1 cellular context compared by ENCODE assay signal in the genomic region with DNA sequence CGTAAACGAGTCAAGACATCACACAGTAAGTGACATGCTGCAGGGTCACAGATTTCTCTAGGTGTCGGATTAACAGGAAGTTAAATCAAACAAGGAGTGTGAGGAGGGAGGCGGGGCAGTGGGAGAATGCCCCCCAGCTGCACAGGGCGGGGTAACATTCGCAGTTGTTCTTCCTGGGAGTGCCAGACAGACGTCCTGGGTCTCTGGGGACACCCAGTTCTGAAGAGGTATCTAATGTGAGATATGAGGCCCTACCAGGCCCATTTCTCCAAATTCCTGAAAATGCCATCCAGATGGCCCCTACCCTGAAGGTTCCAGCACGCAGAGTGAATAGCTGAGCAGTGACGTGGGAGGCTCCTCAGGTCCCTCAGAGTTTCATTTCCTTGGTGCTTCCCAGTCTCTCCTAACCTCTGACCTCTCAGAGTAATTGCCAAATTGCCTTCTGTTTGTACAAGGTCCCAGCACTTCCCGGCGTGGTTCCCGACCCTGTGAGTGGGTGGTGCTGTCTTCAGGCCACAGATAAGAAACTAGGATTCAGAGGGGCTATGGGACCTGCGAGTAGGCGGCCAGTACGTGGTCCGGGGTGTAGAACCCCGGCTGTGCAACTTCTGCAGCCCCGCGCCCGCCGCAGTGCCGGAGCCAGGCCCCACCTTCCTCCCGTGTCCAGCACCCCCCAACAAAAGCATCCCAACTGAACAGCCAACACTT.
A peak's percentile ranks its signal among the peaks of the same experiment; 100 is the strongest.
TF ChIP-seq lines count a peak whose summit lies in the region.

No MANE protein-coding gene starts in this region.

TF ChIP-seq in HepG2, 621 proteins besides CTCF, POLR2A, EP300 and RAD21 (continued from another document and continues in another):
- no peak for TF ChIP-seq ZNF33B (CRISPR knock-in tag; IDR thresholded peaks at IDR 0.05)
- peak; percentile 38 for TF ChIP-seq GFI1 (CRISPR knock-in tag; IDR thresholded peaks at IDR 0.05; ENCODE audit: borderline replicate concordance)
- 0 out of 2 replicates have a peak, but pooled peaks have one; percentile 8 for TF ChIP-seq ZNF274 (CRISPR knock-in tag; IDR thresholded peaks at IDR 0.05)
- no peak for TF ChIP-seq ZNF761 (CRISPR knock-in tag; conservative IDR thresholded peaks at IDR 0.05)
- no peak; the same call in 1 of the 2 replicates for TF ChIP-seq RELA (CRISPR knock-in tag; IDR thresholded peaks at IDR 0.05)
- TF ChIP-seq, protein P1, sequence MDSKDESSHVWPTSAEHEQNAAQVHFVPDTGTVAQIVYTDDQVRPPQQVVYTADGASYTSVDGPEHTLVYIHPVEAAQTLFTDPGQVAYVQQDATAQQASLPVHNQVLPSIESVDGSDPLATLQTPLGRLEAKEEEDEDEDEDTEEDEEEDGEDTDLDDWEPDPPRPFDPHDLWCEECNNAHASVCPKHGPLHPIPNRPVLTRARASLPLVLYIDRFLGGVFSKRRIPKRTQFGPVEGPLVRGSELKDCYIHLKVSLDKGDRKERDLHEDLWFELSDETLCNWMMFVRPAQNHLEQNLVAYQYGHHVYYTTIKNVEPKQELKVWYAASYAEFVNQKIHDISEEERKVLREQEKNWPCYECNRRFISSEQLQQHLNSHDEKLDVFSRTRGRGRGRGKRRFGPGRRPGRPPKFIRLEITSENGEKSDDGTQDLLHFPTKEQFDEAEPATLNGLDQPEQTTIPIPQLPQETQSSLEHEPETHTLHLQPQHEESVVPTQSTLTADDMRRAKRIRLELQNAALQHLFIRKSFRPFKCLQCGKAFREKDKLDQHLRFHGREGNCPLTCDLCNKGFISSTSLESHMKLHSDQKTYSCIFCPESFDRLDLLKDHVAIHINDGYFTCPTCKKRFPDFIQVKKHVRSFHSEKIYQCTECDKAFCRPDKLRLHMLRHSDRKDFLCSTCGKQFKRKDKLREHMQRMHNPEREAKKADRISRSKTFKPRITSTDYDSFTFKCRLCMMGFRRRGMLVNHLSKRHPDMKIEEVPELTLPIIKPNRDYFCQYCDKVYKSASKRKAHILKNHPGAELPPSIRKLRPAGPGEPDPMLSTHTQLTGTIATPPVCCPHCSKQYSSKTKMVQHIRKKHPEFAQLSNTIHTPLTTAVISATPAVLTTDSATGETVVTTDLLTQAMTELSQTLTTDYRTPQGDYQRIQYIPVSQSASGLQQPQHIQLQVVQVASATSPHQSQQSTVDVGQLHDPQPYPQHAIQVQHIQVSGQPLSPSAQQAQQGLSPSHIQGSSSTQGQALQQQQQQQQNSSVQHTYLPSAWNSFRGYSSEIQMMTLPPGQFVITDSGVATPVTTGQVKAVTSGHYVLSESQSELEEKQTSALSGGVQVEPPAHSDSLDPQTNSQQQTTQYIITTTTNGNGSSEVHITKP (CRISPR knock-in tag; IDR thresholded peaks at IDR 0.05; ENCODE audit: low read depth), result peak; percentile 23; the same call in 1 of the 2 replicates
- no peak for TF ChIP-seq CAMTA2 (CRISPR knock-in tag; IDR thresholded peaks at IDR 0.05; ENCODE audit: borderline replicate concordance)
- TF ChIP-seq ZMYM2 (CRISPR knock-in tag; IDR thresholded peaks at IDR 0.05), result no peak
- 0 out of 2 replicates have a peak, but pooled peaks have one; percentile 45 for TF ChIP-seq HES4 (CRISPR knock-in tag; IDR thresholded peaks at IDR 0.05; ENCODE audit: borderline replicate concordance)
- no peak for TF ChIP-seq ZNF720 (CRISPR knock-in tag; IDR thresholded peaks at IDR 0.05)
- TF ChIP-seq, protein P2, sequence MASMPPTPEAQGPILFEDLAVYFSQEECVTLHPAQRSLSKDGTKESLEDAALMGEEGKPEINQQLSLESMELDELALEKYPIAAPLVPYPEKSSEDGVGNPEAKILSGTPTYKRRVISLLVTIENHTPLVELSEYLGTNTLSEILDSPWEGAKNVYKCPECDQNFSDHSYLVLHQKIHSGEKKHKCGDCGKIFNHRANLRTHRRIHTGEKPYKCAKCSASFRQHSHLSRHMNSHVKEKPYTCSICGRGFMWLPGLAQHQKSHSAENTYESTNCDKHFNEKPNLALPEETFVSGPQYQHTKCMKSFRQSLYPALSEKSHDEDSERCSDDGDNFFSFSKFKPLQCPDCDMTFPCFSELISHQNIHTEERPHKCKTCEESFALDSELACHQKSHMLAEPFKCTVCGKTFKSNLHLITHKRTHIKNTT (CRISPR knock-in tag; IDR thresholded peaks at IDR 0.05), result no peak
- no peak for TF ChIP-seq ZSCAN25 (CRISPR knock-in tag; IDR thresholded peaks at IDR 0.05)
- no peak for TF ChIP-seq ZNF253 (CRISPR knock-in tag; IDR thresholded peaks at IDR 0.05; ENCODE audit: borderline replicate concordance)
- no peak for TF ChIP-seq RBAK (CRISPR knock-in tag; IDR thresholded peaks at IDR 0.05)
- TF ChIP-seq FOXK2 (IDR thresholded peaks at IDR 0.05), result no peak
- TF ChIP-seq, protein P3, sequence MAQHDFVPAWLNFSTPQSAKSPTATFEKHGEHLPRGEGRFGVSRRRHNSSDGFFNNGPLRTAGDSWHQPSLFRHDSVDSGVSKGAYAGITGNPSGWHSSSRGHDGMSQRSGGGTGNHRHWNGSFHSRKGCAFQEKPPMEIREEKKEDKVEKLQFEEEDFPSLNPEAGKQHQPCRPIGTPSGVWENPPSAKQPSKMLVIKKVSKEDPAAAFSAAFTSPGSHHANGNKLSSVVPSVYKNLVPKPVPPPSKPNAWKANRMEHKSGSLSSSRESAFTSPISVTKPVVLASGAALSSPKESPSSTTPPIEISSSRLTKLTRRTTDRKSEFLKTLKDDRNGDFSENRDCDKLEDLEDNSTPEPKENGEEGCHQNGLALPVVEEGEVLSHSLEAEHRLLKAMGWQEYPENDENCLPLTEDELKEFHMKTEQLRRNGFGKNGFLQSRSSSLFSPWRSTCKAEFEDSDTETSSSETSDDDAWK (CRISPR knock-in tag; IDR thresholded peaks at IDR 0.05), result no peak
- TF ChIP-seq, protein P4, sequence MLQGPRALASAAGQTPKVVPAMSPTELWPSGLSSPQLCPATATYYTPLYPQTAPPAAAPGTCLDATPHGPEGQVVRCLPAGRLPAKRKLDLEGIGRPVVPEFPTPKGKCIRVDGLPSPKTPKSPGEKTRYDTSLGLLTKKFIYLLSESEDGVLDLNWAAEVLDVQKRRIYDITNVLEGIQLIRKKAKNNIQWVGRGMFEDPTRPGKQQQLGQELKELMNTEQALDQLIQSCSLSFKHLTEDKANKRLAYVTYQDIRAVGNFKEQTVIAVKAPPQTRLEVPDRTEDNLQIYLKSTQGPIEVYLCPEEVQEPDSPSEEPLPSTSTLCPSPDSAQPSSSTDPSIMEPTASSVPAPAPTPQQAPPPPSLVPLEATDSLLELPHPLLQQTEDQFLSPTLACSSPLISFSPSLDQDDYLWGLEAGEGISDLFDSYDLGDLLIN (CRISPR knock-in tag; IDR thresholded peaks at IDR 0.05; ENCODE audit: borderline replicate concordance), result no peak
- TF ChIP-seq ARNT2 (CRISPR knock-in tag; IDR thresholded peaks at IDR 0.05; ENCODE audit: low read depth), result no peak
- no peak for TF ChIP-seq ZNF619 (CRISPR knock-in tag; IDR thresholded peaks at IDR 0.05)
- no peak for TF ChIP-seq ZBTB7A (CRISPR knock-in tag; IDR thresholded peaks at IDR 0.05)
- no peak for TF ChIP-seq HOXD1 (CRISPR knock-in tag; IDR thresholded peaks at IDR 0.05)
- TF ChIP-seq, protein P5, sequence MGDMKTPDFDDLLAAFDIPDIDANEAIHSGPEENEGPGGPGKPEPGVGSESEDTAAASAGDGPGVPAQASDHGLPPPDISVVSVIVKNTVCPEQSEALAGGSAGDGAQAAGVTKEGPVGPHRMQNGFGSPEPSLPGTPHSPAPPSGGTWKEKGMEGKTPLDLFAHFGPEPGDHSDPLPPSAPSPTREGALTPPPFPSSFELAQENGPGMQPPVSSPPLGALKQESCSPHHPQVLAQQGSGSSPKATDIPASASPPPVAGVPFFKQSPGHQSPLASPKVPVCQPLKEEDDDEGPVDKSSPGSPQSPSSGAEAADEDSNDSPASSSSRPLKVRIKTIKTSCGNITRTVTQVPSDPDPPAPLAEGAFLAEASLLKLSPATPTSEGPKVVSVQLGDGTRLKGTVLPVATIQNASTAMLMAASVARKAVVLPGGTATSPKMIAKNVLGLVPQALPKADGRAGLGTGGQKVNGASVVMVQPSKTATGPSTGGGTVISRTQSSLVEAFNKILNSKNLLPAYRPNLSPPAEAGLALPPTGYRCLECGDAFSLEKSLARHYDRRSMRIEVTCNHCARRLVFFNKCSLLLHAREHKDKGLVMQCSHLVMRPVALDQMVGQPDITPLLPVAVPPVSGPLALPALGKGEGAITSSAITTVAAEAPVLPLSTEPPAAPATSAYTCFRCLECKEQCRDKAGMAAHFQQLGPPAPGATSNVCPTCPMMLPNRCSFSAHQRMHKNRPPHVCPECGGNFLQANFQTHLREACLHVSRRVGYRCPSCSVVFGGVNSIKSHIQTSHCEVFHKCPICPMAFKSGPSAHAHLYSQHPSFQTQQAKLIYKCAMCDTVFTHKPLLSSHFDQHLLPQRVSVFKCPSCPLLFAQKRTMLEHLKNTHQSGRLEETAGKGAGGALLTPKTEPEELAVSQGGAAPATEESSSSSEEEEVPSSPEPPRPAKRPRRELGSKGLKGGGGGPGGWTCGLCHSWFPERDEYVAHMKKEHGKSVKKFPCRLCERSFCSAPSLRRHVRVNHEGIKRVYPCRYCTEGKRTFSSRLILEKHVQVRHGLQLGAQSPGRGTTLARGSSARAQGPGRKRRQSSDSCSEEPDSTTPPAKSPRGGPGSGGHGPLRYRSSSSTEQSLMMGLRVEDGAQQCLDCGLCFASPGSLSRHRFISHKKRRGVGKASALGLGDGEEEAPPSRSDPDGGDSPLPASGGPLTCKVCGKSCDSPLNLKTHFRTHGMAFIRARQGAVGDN (CRISPR knock-in tag; IDR thresholded peaks at IDR 0.05), result peak; percentile 85
- no peak for TF ChIP-seq GABPA (IDR thresholded peaks at IDR 0.05; ENCODE audit: low read depth, low read length)
- TF ChIP-seq GABPA (CRISPR knock-in tag; IDR thresholded peaks at IDR 0.05; ENCODE audit: low read depth), result no peak; the same call in 1 of the 2 replicates
- no peak for TF ChIP-seq ZNF792 (CRISPR knock-in tag; IDR thresholded peaks at IDR 0.05)
- 0 out of 2 replicates have a peak, but pooled peaks have one; percentile 24 for TF ChIP-seq ONECUT2 (CRISPR knock-in tag; IDR thresholded peaks at IDR 0.05)
- TF ChIP-seq, protein P6, sequence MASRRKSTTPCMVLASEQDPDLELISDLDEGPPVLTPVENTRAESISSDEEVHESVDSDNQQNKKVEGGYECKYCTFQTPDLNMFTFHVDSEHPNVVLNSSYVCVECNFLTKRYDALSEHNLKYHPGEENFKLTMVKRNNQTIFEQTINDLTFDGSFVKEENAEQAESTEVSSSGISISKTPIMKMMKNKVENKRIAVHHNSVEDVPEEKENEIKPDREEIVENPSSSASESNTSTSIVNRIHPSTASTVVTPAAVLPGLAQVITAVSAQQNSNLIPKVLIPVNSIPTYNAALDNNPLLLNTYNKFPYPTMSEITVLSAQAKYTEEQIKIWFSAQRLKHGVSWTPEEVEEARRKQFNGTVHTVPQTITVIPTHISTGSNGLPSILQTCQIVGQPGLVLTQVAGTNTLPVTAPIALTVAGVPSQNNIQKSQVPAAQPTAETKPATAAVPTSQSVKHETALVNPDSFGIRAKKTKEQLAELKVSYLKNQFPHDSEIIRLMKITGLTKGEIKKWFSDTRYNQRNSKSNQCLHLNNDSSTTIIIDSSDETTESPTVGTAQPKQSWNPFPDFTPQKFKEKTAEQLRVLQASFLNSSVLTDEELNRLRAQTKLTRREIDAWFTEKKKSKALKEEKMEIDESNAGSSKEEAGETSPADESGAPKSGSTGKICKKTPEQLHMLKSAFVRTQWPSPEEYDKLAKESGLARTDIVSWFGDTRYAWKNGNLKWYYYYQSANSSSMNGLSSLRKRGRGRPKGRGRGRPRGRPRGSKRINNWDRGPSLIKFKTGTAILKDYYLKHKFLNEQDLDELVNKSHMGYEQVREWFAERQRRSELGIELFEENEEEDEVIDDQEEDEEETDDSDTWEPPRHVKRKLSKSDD (CRISPR knock-in tag; IDR thresholded peaks at IDR 0.05; ENCODE audit: low read depth), result 0 out of 2 replicates have a peak, but pooled peaks have one; percentile 2
- TF ChIP-seq CCAR2 (optimal IDR thresholded peaks at IDR 0.05; ENCODE audit: low read depth, low read length), result no peak
- no peak for TF ChIP-seq PLRG1 (conservative IDR thresholded peaks at IDR 0.05)
- TF ChIP-seq ZNF292 (CRISPR knock-in tag; IDR thresholded peaks at IDR 0.05; ENCODE audit: borderline replicate concordance, low read depth), result peak; percentile 85; the same call in 1 of the 2 replicates
- no peak for TF ChIP-seq ZNF749 (CRISPR knock-in tag; IDR thresholded peaks at IDR 0.05; ENCODE audit: borderline replicate concordance)
- TF ChIP-seq, protein P7, sequence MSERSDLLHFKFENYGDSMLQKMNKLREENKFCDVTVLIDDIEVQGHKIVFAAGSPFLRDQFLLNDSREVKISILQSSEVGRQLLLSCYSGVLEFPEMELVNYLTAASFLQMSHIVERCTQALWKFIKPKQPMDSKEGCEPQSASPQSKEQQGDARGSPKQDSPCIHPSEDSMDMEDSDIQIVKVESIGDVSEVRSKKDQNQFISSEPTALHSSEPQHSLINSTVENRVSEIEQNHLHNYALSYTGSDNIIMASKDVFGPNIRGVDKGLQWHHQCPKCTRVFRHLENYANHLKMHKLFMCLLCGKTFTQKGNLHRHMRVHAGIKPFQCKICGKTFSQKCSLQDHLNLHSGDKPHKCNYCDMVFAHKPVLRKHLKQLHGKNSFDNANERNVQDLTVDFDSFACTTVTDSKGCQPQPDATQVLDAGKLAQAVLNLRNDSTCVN (CRISPR knock-in tag; IDR thresholded peaks at IDR 0.05; ENCODE audit: borderline replicate concordance), result no peak
- TF ChIP-seq, protein P8, sequence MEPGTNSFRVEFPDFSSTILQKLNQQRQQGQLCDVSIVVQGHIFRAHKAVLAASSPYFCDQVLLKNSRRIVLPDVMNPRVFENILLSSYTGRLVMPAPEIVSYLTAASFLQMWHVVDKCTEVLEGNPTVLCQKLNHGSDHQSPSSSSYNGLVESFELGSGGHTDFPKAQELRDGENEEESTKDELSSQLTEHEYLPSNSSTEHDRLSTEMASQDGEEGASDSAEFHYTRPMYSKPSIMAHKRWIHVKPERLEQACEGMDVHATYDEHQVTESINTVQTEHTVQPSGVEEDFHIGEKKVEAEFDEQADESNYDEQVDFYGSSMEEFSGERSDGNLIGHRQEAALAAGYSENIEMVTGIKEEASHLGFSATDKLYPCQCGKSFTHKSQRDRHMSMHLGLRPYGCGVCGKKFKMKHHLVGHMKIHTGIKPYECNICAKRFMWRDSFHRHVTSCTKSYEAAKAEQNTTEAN (CRISPR knock-in tag; conservative IDR thresholded peaks at IDR 0.05), result no peak; the same call in 1 of the 2 replicates
- peak; percentile 67 for TF ChIP-seq HHEX (CRISPR knock-in tag; IDR thresholded peaks at IDR 0.05)
- TF ChIP-seq ISL2 (CRISPR knock-in tag; IDR thresholded peaks at IDR 0.05), result peak; percentile 77
- TF ChIP-seq ZNF777 (CRISPR knock-in tag; IDR thresholded peaks at IDR 0.05), result peak; percentile 69
- TF ChIP-seq MEIS1 (CRISPR knock-in tag; IDR thresholded peaks at IDR 0.05; ENCODE audit: borderline replicate concordance), result peak; percentile 47; the same call in 1 of the 2 replicates
- TF ChIP-seq, protein P9, sequence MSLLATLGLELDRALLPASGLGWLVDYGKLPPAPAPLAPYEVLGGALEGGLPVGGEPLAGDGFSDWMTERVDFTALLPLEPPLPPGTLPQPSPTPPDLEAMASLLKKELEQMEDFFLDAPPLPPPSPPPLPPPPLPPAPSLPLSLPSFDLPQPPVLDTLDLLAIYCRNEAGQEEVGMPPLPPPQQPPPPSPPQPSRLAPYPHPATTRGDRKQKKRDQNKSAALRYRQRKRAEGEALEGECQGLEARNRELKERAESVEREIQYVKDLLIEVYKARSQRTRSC (CRISPR knock-in tag; IDR thresholded peaks at IDR 0.05; ENCODE audit: low read depth), result no peak
- no peak for TF ChIP-seq SSRP1 (CRISPR knock-in tag; IDR thresholded peaks at IDR 0.05)
- TF ChIP-seq ZNF883 (CRISPR knock-in tag; IDR thresholded peaks at IDR 0.05; ENCODE audit: not compliant biosample characterization), result no peak
- TF ChIP-seq SATB2 (CRISPR knock-in tag; IDR thresholded peaks at IDR 0.05), result 0 out of 2 replicates have a peak, but pooled peaks have one; percentile 78
- no peak; the same call in 1 of the 2 replicates for TF ChIP-seq ZNF772 (CRISPR knock-in tag; IDR thresholded peaks at IDR 0.05)
- peak; percentile 73; the same call in 1 of the 2 replicates for TF ChIP-seq ETV5 (CRISPR knock-in tag; IDR thresholded peaks at IDR 0.05; ENCODE audit: borderline replicate concordance)
